ENCODE assay signal across 12 cellular contexts in the genomic region with DNA sequence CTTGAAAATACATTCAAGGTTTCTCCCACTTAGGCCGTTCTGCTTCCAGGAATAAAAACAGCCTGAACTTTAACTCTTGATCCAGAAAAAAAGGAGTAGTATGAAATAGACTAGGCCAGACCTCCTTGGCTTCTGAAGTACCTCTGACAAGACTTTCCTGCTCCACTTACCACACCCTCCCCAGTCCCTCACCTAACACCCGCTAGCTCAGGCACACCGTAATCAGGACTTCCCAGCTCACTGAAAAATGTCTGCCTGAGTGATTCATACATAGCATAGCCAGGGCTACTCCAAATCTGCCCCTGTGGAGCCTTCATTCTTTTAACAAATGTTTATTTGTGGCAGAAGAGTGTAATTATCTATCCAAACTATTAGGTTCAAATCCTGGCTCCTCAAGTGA. TPM values are rescaled to one million over a fixed set of nuclear protein-coding genes. Genes with fewer than 3 reads are reported as not detected.
DNase-seq lines count a peak whose midpoint lies in the region; ATAC-seq, FAIRE-seq and TF ChIP-seq lines count a peak whose summit lies in the region.
"Had no signal": no experiment of that assay in that cellular context is flagged by ENCODE, and none has a peak within 500 bp of the region (broad histone marks: within the 10 kb centered on the region; RNA-seq: fewer than 3 reads in every experiment).

No MANE protein-coding gene starts in this region.

- H3K4me3 ChIP-seq in Caco-2 (ENCODE audit: low read depth, low read length) (no peak overlapping the region), fibroblast of the aortic adventitia (ENCODE audit: low read depth, low read length) (no peak overlapping the region), kidney (ENCODE audit: low read length in 2 of 2) (no peak overlapping the region)

- H3K27me3 ChIP-seq in Caco-2 (replicated peaks; ENCODE audit: control insufficient read depth, insufficient read depth, low read length), result no peaks in the 10 kb centered on the region

- H3K36me3 Mint-ChIP-seq in Caco-2 (ENCODE audit: insufficient read depth, unreplicated experiment), result peaks cover 5% of the 10 kb centered on the region
- H3K36me3 Mint-ChIP-seq: naive thymus-derived CD8-positive, alpha-beta T cell had no signal

- H3K27me3 Mint-ChIP-seq in Caco-2 (ENCODE audit: insufficient read depth, unreplicated experiment), result no peaks in the 10 kb centered on the region

- CTCF ChIA-PET in Caco-2 (lab: Charles Lee), result no interaction called here

- DNase-seq in Caco-2 (no peak), fibroblast of the aortic adventitia (ENCODE audit: low read depth) (peak; percentile 36), germinal center (ENCODE audit: low spot score) (no peak), kidney (no peak), mesenteric fat pad (ENCODE audit: low spot score) (no peak)
- DNase-seq: cerebellar nuclear complex; glutamatergic neuron; naive thymus-derived CD8-positive, alpha-beta T cell had no signal

- H3K9me3 Mint-ChIP-seq in Caco-2 (ENCODE audit: unreplicated experiment), result peaks cover 22% of the 10 kb centered on the region
- H3K9me3 Mint-ChIP-seq: naive thymus-derived CD8-positive, alpha-beta T cell had no signal

- 0 out of 2 replicates have a peak, but pooled peaks cover 5% of the 10 kb centered on the region for H3K4me1 ChIP-seq in Caco-2
- no peaks in the 10 kb centered on the region for H3K4me1 ChIP-seq in kidney (ENCODE audit: control insufficient read depth in 1 of 2, insufficient read depth in 1 of 2, low read depth in 1 of 2, low read length in 2 of 2)

- H3K36me3 ChIP-seq in Caco-2 (ENCODE audit: control insufficient read depth, insufficient read depth, low read length) (no peaks in the 10 kb centered on the region), kidney (ENCODE audit: control insufficient read depth in 1 of 2, insufficient read depth in 2 of 2, low read length in 2 of 2) (no peaks in the 10 kb centered on the region)

- TF ChIP-seq CTCF in Caco-2 (IDR thresholded peaks at IDR 0.05; ENCODE audit: insufficient read depth in 1 of 2, low read depth in 1 of 2, low read length in 1 of 2, severe bottlenecking in 1 of 2, unreplicated experiment in 1 of 2) (no peak), fibroblast of the aortic adventitia (IDR thresholded peaks at IDR 0.05; ENCODE audit: insufficient read depth, low read length) (no peak), kidney (IDR thresholded peaks at IDR 0.05; ENCODE audit: borderline replicate concordance, extremely low read depth, insufficient read depth) (no peak)

- peak overlapping the region; percentile 45 for H3K27ac Mint-ChIP-seq in Caco-2 (ENCODE audit: unreplicated experiment)

- no peak for FAIRE-seq in kidney (lab: Jason Lieb, UNC)

- POLR2A ChIA-PET in Caco-2 (lab: Charles Lee), result no interaction called here

- H3K27ac ChIP-seq in kidney (ENCODE audit: low read depth in 2 of 2, low read length in 2 of 2), result no peak overlapping the region

- H3K9me3 ChIP-seq in Caco-2 (no peaks in the 10 kb centered on the region), kidney (ENCODE audit: control insufficient read depth in 1 of 2, low read length in 2 of 2) (no peaks in the 10 kb centered on the region)

- ATAC-seq in GM18907 (IDR thresholded peaks at IDR 0.05; ENCODE audit: unreplicated experiment) (peak; percentile 33), SK-N-SH treated with all-trans-retinoic acid at 6 μM for 48 hours (peak; percentile 73), HG02981 (IDR thresholded peaks at IDR 0.05; ENCODE audit: unreplicated experiment) (no peak)
- ATAC-seq: naive thymus-derived CD8-positive, alpha-beta T cell had no signal

- H3K4me1 Mint-ChIP-seq in Caco-2 (ENCODE audit: low read depth, unreplicated experiment), result peaks cover 15% of the 10 kb centered on the region

- intact Hi-C loops in Caco-2 (cut with micrococcal nuclease; ENCODE audit: unreplicated experiment), result no loop called here
- intact Hi-C loops in kidney (cut with DNase I), result no loop called here

- H3K9ac ChIP-seq in kidney (ENCODE audit: low read length in 2 of 2), result no peak overlapping the region

- BruUV-seq in Caco-2 (replicated peaks; lab: Mats Ljungman, UMichigan), result no TSS peak

- H3K4me3 Mint-ChIP-seq in Caco-2 (ENCODE audit: unreplicated experiment), result no peak overlapping the region
- H3K4me3 Mint-ChIP-seq: naive thymus-derived CD8-positive, alpha-beta T cell had no signal

TF ChIP-seq in SK-N-SH treated with all-trans-retinoic acid at 6 μM for 48 hours, 23 proteins besides CTCF, POLR2A, EP300 and RAD21:
- TF ChIP-seq ZFP30 (CRISPR knock-in tag; IDR thresholded peaks at IDR 0.05) (no peak), GLIS3 (CRISPR knock-in tag; IDR thresholded peaks at IDR 0.05) (no peak), PATZ1 (CRISPR knock-in tag; IDR thresholded peaks at IDR 0.05; ENCODE audit: borderline replicate concordance) (no peak), RARB (CRISPR knock-in tag; IDR thresholded peaks at IDR 0.05) (no peak), ZNF70 (CRISPR knock-in tag; IDR thresholded peaks at IDR 0.05) (no peak), CSDC2 (CRISPR knock-in tag; IDR thresholded peaks at IDR 0.05) (no peak), SNAI2 (CRISPR knock-in tag; IDR thresholded peaks at IDR 0.05) (no peak), BACH2 (CRISPR knock-in tag; IDR thresholded peaks at IDR 0.05; ENCODE audit: borderline replicate concordance) (no peak), ZNF8 (CRISPR knock-in tag; IDR thresholded peaks at IDR 0.05) (no peak), ESRRG (CRISPR knock-in tag; IDR thresholded peaks at IDR 0.05) (no peak)
- TF ChIP-seq, protein P1, sequence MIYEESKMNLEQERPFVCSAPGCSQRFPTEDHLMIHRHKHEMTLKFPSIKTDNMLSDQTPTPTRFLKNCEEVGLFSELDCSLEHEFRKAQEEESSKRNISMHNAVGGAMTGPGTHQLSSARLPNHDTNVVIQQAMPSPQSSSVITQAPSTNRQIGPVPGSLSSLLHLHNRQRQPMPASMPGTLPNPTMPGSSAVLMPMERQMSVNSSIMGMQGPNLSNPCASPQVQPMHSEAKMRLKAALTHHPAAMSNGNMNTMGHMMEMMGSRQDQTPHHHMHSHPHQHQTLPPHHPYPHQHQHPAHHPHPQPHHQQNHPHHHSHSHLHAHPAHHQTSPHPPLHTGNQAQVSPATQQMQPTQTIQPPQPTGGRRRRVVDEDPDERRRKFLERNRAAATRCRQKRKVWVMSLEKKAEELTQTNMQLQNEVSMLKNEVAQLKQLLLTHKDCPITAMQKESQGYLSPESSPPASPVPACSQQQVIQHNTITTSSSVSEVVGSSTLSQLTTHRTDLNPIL (CRISPR knock-in tag; IDR thresholded peaks at IDR 0.05; ENCODE audit: low read depth), result no peak

RNA-seq across cellular contexts. Expression of gene IL6, which starts 30.3 kb away (rescaled TPM):
- total RNA-seq in Caco-2 (2022) (not detected in 2 replicates), fibroblast of the aortic adventitia (ENCODE audit: low replicate concordance) (3.8 and 10.2 TPM in 2 replicates), kidney (1.6 TPM), mesenteric fat pad (385 TPM)
- 0.58 TPM for polyA plus RNA-seq in kidney (ENCODE audit: insufficient read depth, low read depth, low replicate concordance)
- total RNA-seq: LHCN-M2; naive thymus-derived CD8-positive, alpha-beta T cell had no signal
- polyA plus RNA-seq: naive thymus-derived CD8-positive, alpha-beta T cell had no signal

Comparison
In these comparisons a context has a peak if more than half of its experiments do, and no peak if none do; other contexts are left out.
1. RNA of gene IL6, which starts 30.3 kb away (total RNA-seq): 385 TPM in mesenteric fat pad (single experiment); 3.8 to 10.2 TPM in fibroblast of the aortic adventitia, 1.6 TPM in kidney (single experiment) and not detected in Caco-2; every median in the first group is over 10 times any median in the second.